Comparison of ENCODE assay signal across 25 cellular contexts in the genomic region with DNA sequence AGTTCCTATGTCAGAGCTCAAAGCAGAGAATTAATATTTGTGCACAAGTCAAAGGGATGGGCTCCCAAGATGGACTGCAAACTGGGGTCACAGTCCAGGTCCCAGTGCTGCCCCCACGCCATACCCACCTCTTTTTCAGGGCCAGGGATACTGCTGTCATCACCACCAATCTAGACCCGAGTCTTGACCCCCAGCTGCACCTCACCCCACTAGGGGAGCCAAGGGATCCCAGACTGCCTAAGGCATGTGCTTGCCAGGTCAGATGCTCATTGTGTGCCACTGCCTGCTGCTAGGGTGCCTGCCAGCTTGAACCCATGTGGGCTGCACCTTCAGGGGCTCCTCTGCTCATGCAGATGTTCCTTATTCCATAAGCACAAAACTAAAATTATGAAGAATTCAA.
"Had no signal": no experiment of that assay in that cellular context is flagged by ENCODE, and none has a peak within 500 bp of the region (broad histone marks: within the 10 kb centered on the region; RNA-seq: fewer than 3 reads in every experiment).

No MANE protein-coding gene starts in this region.

- H3K27ac ChIP-seq: ascending aorta, body of pancreas, SK-N-MC had no signal

- H3K4me3 ChIP-seq: ascending aorta, body of pancreas, SK-N-MC had no signal

- DNase-seq: activated CD4-positive, alpha-beta memory T cell treated with anti-CD3 and anti-CD28 coated beads for 36 hours; activated CD4-positive, alpha-beta T cell treated with anti-CD3 and anti-CD28 coated beads, Interleukin-2, amount 10 ng/mL, durations not matched to agents 7 days and 5 days; activated CD4-positive, CD25-positive, alpha-beta regulatory T cell; activated CD8-positive, alpha-beta memory T cell treated with anti-CD3 and anti-CD28 coated beads for 24 hours; activated effector memory CD4-positive, alpha-beta T cell treated with anti-CD3 and anti-CD28 coated beads, Interleukin-2, amount 50 U/mL, for 16 hours; activated naive CD4-positive, alpha-beta T cell treated with Interleukin-2 at 50 U/mL for 16 hours; activated naive CD8-positive, alpha-beta T cell treated with anti-CD3 and anti-CD28 coated beads, Interleukin-2, amount 50 U/mL, for 24 hours; activated T-cell treated with anti-CD3 and anti-CD28 coated beads, Interleukin-2, amount 50 U/mL, for 4 hours; amniotic stem cell; body of pancreas; central memory CD4-positive, alpha-beta T cell; MM.1S; NCI-H1105 treated with DMSO at 0.1 percent for 48 hours; NCI-H1436 treated with DMSO at 0.1 percent for 48 hours; NCI-H187 treated with DMSO at 0.1 percent for 48 hours; NCI-H2081 treated with DMSO at 0.1 percent for 48 hours; NCI-H446; NCI-H524; SIG-M5; T-cell; T-helper 2 cell; T1000 had no signal

- H3K27me3 ChIP-seq: ascending aorta, body of pancreas had no signal

- H3K4me1 ChIP-seq: ascending aorta, body of pancreas had no signal

- H3K9me3 ChIP-seq: ascending aorta, body of pancreas had no signal

- H3K36me3 ChIP-seq: ascending aorta had no signal

- ATAC-seq: activated naive CD4-positive, alpha-beta T cell treated with anti-CD3 and anti-CD28 coated beads, Interleukin-2, amount 50 U/mL, for 72 hours; activated naive CD8-positive, alpha-beta T cell treated with anti-CD3 and anti-CD28 coated beads, Interleukin-2, amount 50 U/mL, for 24 hours; activated T-cell treated with anti-CD3 and anti-CD28 coated beads, Interleukin-2, amount 50 U/mL, for 4 hours; body of pancreas; T-cell had no signal
